ENCODE assay signal across 19 cellular contexts in genomic region chr2:197146995-197147394, GRCh38.
DNase-seq lines count a peak whose midpoint lies in the region; ATAC-seq and TF ChIP-seq lines count a peak whose summit lies in the region.
"Had no signal": no experiment of that assay in that cellular context is flagged by ENCODE, and none has a peak within 500 bp of the region (broad histone marks: within the 10 kb centered on the region; RNA-seq: fewer than 3 reads in every experiment).

No MANE protein-coding gene starts in this region.

- H3F3A ChIP-seq in PC-3 (ENCODE audit: low read length, unreplicated experiment) = peaks cover 10% of the 10 kb centered on the region

- no peaks in the 10 kb centered on the region for H3K27me3 Mint-ChIP-seq in activated CD4-positive, alpha-beta T cell treated with anti-CD3 and anti-CD28 coated beads for 36 hours
- H3K27me3 Mint-ChIP-seq in activated naive CD8-positive, alpha-beta T cell = no peaks in the 10 kb centered on the region
- H3K27me3 Mint-ChIP-seq in natural killer cell treated with Interleukin-12 subunit alpha and Interleukin-12 subunit beta and Interleukin-15 and Interleukin-18, amount 100 ng/mL, for 72 hours = no peaks in the 10 kb centered on the region
- H3K27me3 Mint-ChIP-seq: progenitor cell of endocrine pancreas had no signal

- H3K4me1 ChIP-seq in Karpas-422 (ENCODE audit: low read length) (peaks cover 86% of the 10 kb centered on the region), PC-3 (ENCODE audit: insufficient read depth, low read length) (peaks cover 13% of the 10 kb centered on the region)
- H3K4me1 ChIP-seq: colonic mucosa, thyroid gland had no signal

- H3K27ac Mint-ChIP-seq in activated CD4-positive, alpha-beta T cell treated with anti-CD3 and anti-CD28 coated beads for 36 hours = peak overlapping the region; percentile 72
- H3K27ac Mint-ChIP-seq in activated naive CD8-positive, alpha-beta T cell = peak overlapping the region; percentile 99
- H3K27ac Mint-ChIP-seq in natural killer cell treated with Interleukin-12 subunit alpha and Interleukin-12 subunit beta and Interleukin-15 and Interleukin-18, amount 100 ng/mL, for 72 hours = peak overlapping the region; percentile 67 to 68
- H3K27ac Mint-ChIP-seq: nephron, progenitor cell of endocrine pancreas had no signal

- peaks cover 2% of the 10 kb centered on the region for H3K9me3 Mint-ChIP-seq in activated CD4-positive, alpha-beta T cell treated with anti-CD3 and anti-CD28 coated beads for 36 hours (ENCODE audit: low read depth)
- no peaks in the 10 kb centered on the region for H3K9me3 Mint-ChIP-seq in activated naive CD8-positive, alpha-beta T cell (ENCODE audit: low read depth)
- no peaks in the 10 kb centered on the region for H3K9me3 Mint-ChIP-seq in natural killer cell treated with Interleukin-12 subunit alpha and Interleukin-12 subunit beta and Interleukin-15 and Interleukin-18, amount 100 ng/mL, for 72 hours
- H3K9me3 Mint-ChIP-seq: nephron had no signal

- H2AFZ ChIP-seq in Karpas-422 (ENCODE audit: low read length) (no peak overlapping the region), PC-3 (ENCODE audit: low read length) (no peak overlapping the region)

- POLR2A ChIA-PET in activated CD4-positive, alpha-beta T cell treated with anti-CD3 and anti-CD28 coated beads for 36 hours (lab: Charles Lee) = no interaction called here
- POLR2A ChIA-PET in PC-3 (lab: Charles Lee; ENCODE audit: unreplicated experiment) = no interaction called here

- H3K4me2 ChIP-seq in Karpas-422 (ENCODE audit: low read depth, low read length, poor library complexity, severe bottlenecking) (peak overlapping the region; percentile 59), PC-3 (ENCODE audit: low read length) (no peak overlapping the region)
- H3K4me2 ChIP-seq: BLaER1 had no signal

- peaks cover 37% of the 10 kb centered on the region for H3K36me3 Mint-ChIP-seq in activated CD4-positive, alpha-beta T cell treated with anti-CD3 and anti-CD28 coated beads for 36 hours (ENCODE audit: low read depth)
- peaks cover 10% of the 10 kb centered on the region for H3K36me3 Mint-ChIP-seq in activated naive CD8-positive, alpha-beta T cell
- H3K36me3 Mint-ChIP-seq in natural killer cell treated with Interleukin-12 subunit alpha and Interleukin-12 subunit beta and Interleukin-15 and Interleukin-18, amount 100 ng/mL, for 72 hours = peaks cover 5% of the 10 kb centered on the region

- no peak for TF ChIP-seq CTCF in PC-3 (conservative IDR thresholded peaks at IDR 0.05; ENCODE audit: low read depth, low read length)

- H3K79me2 ChIP-seq in Karpas-422 (ENCODE audit: low read length) (peaks cover 62% of the 10 kb centered on the region), PC-3 (ENCODE audit: low read length) (no peaks in the 10 kb centered on the region)

- DNase-seq in activated CD4-positive, alpha-beta T cell treated with anti-CD3 and anti-CD28 coated beads for 36 hours = no peak
- no peak for DNase-seq in activated CD4-positive, alpha-beta T cell treated with anti-CD3 and anti-CD28 coated beads, Interleukin-2, amount 50 U/mL, for 1 hour
- DNase-seq in Karpas-422 = no peak
- DNase-seq in natural killer cell treated with Interleukin-12 subunit alpha and Interleukin-12 subunit beta and Interleukin-15 and Interleukin-18, amount 100 ng/mL, for 72 hours (ENCODE audit: low spot score) = no peak
- DNase-seq in cerebellar nuclear complex (lab: John Stamatoyannopoulos, UW) = no peak
- no peak for DNase-seq in PC-3
- DNase-seq in SHP77 treated with DMSO at 0.1 percent for 48 hours (lab: John Stamatoyannopoulos, UW) = no peak
- DNase-seq: colonic mucosa; NCI-H1436 treated with DMSO at 0.1 percent for 48 hours; NCI-H2171; small intestine; stimulated activated CD8-positive, alpha-beta memory T cell treated with anti-CD3 and anti-CD28 coated beads, Interleukin-4, amount 100 ng/mL, for 48 hours; thyroid gland had no signal

- H3K36me3 ChIP-seq in Karpas-422 (ENCODE audit: insufficient read depth, low read length) (no peaks in the 10 kb centered on the region), PC-3 (ENCODE audit: low read depth, low read length) (no peaks in the 10 kb centered on the region)
- H3K36me3 ChIP-seq: BLaER1, colonic mucosa, thyroid gland had no signal

- H4K20me1 ChIP-seq in Karpas-422 (ENCODE audit: insufficient read depth, low read depth, low read length) (no peaks in the 10 kb centered on the region), PC-3 (ENCODE audit: low read length) (no peaks in the 10 kb centered on the region)
- H4K20me1 ChIP-seq: BLaER1 had no signal

- H3K9me3 ChIP-seq in Karpas-422 (ENCODE audit: low read length) = no peaks in the 10 kb centered on the region
- H3K9me3 ChIP-seq in PC-3 (ENCODE audit: low read length) = no peaks in the 10 kb centered on the region
- H3K9me3 ChIP-seq: BLaER1, colonic mucosa, thyroid gland had no signal

- no peaks in the 10 kb centered on the region for H3K9me2 ChIP-seq in Karpas-422 (replicated peaks; ENCODE audit: insufficient read depth, low read length)
- no peaks in the 10 kb centered on the region for H3K9me2 ChIP-seq in PC-3 (replicated peaks; ENCODE audit: low read length)

- no peaks in the 10 kb centered on the region for H3K27me3 ChIP-seq in Karpas-422 (ENCODE audit: low read length)
- no peaks in the 10 kb centered on the region for H3K27me3 ChIP-seq in PC-3 (ENCODE audit: low read length)
- H3K27me3 ChIP-seq: BLaER1, colonic mucosa, thyroid gland had no signal

- no peak overlapping the region for H3K4me3 Mint-ChIP-seq in activated CD4-positive, alpha-beta T cell treated with anti-CD3 and anti-CD28 coated beads for 36 hours
- H3K4me3 Mint-ChIP-seq in activated naive CD8-positive, alpha-beta T cell = no peak overlapping the region
- H3K4me3 Mint-ChIP-seq in natural killer cell treated with Interleukin-12 subunit alpha and Interleukin-12 subunit beta and Interleukin-15 and Interleukin-18, amount 100 ng/mL, for 72 hours = peak overlapping the region; percentile 45
- H3K4me3 Mint-ChIP-seq: nephron had no signal

- BruUV-seq in PC-3 (replicated peaks; lab: Mats Ljungman, UMichigan) = no TSS peak

- CTCF ChIA-PET in activated CD4-positive, alpha-beta T cell treated with anti-CD3 and anti-CD28 coated beads for 36 hours (lab: Charles Lee) = interaction anchor here (1.4 kb wide), 1 partner anchor 34 kb away, joined by 6 read pairs; no protein-coding TSS in a partner anchor
- CTCF ChIA-PET in PC-3 (lab: Charles Lee) = interaction anchor here (0.6 kb wide), 1 partner anchor 189 kb away, joined by 3 read pairs; no protein-coding TSS in a partner anchor

- peak; percentile 25 for ATAC-seq in activated CD4-positive, alpha-beta T cell treated with anti-CD3 and anti-CD28 coated beads for 36 hours
- ATAC-seq in natural killer cell treated with Interleukin-12 subunit alpha and Interleukin-12 subunit beta and Interleukin-15 and Interleukin-18, amount 100 ng/mL, for 72 hours = peak; percentile 60 to 77
- ATAC-seq in PC-3 = no peak

- intact Hi-C loops in activated CD4-positive, alpha-beta T cell treated with anti-CD3 and anti-CD28 coated beads for 36 hours (cut with DNase I, micrococcal nuclease) = no loop called here
- intact Hi-C loops in PC-3 (cut with micrococcal nuclease) = no loop called here

- H3K27ac ChIP-seq in Karpas-422 (ENCODE audit: low read length) = peak overlapping the region; percentile 99
- H3K27ac ChIP-seq in PC-3 (ENCODE audit: low read length) = no peak overlapping the region
- H3K27ac ChIP-seq: BLaER1, epithelial cell of prostate, SK-N-MC, thyroid gland had no signal

- peaks cover 77% of the 10 kb centered on the region for H3K4me1 Mint-ChIP-seq in activated CD4-positive, alpha-beta T cell treated with anti-CD3 and anti-CD28 coated beads for 36 hours
- peaks cover 84% of the 10 kb centered on the region for H3K4me1 Mint-ChIP-seq in activated naive CD8-positive, alpha-beta T cell (ENCODE audit: low read depth)
- peaks cover 56 to 68% of the 10 kb centered on the region in 2 donors for H3K4me1 Mint-ChIP-seq in natural killer cell treated with Interleukin-12 subunit alpha and Interleukin-12 subunit beta and Interleukin-15 and Interleukin-18, amount 100 ng/mL, for 72 hours (ENCODE audit: low read depth in 2 of 2)

- no peak overlapping the region for H3K9ac ChIP-seq in Karpas-422 (ENCODE audit: low read length)
- no peak overlapping the region for H3K9ac ChIP-seq in PC-3 (ENCODE audit: low read length)
- H3K9ac ChIP-seq: BLaER1 had no signal

- H3K4me3 ChIP-seq in Karpas-422 (ENCODE audit: low read length) (no peak overlapping the region), PC-3 (ENCODE audit: low read length) (no peak overlapping the region)
- H3K4me3 ChIP-seq: BLaER1, colonic mucosa, SK-N-MC, thyroid gland had no signal
